9 cellular contexts compared by ENCODE assay signal in genomic region chr2:231785413-231785812, GRCh38. TPM values are rescaled to one million over a fixed set of nuclear protein-coding genes. Genes with fewer than 3 reads are reported as not detected.
A peak's percentile ranks its signal among the peaks of the same experiment; 100 is the strongest.
DNase-seq lines count a peak whose midpoint lies in the region; ATAC-seq and TF ChIP-seq lines count a peak whose summit lies in the region.
"Had no signal": no experiment of that assay in that cellular context is flagged by ENCODE, and none has a peak within 500 bp of the region (broad histone marks: within the 10 kb centered on the region; RNA-seq: fewer than 3 reads in every experiment).

No MANE protein-coding gene starts in this region.

- peak overlapping the region; percentile 79 for H3K4me3 Mint-ChIP-seq in activated naive CD4-positive, alpha-beta T cell treated with anti-CD3 and anti-CD28 coated beads, Interleukin-2, amount 10 ng/mL, durations not matched to agents 7 days and 5 days
- H3K4me3 Mint-ChIP-seq in activated B cell treated with CpG ODN at 0.5 μM for 24 hours (peak overlapping the region; percentile 92), type B pancreatic cell (peak overlapping the region; percentile 96)

- H3K4me1 Mint-ChIP-seq in activated naive CD4-positive, alpha-beta T cell treated with anti-CD3 and anti-CD28 coated beads, Interleukin-2, amount 10 ng/mL, durations not matched to agents 7 days and 5 days: peaks cover 59% of the 10 kb centered on the region
- H3K4me1 Mint-ChIP-seq in activated B cell treated with CpG ODN at 0.5 μM for 24 hours (peaks cover 60% of the 10 kb centered on the region), type B pancreatic cell (ENCODE audit: unreplicated experiment) (peaks cover 41% of the 10 kb centered on the region)

- ATAC-seq in activated B cell treated with CpG ODN at 0.5 μM for 24 hours (ENCODE audit: low read depth): no peak
- ATAC-seq in GM21447 (IDR thresholded peaks at IDR 0.05; ENCODE audit: unreplicated experiment): no peak

- TF ChIP-seq CTCF in activated B cell treated with CpG ODN at 0.5 μM for 24 hours (IDR thresholded peaks at IDR 0.05) (no peak), type B pancreatic cell (conservative IDR thresholded peaks at IDR 0.05) (no peak)

- peak overlapping the region; percentile 97 for H3K4me3 ChIP-seq in iPS-18c (ENCODE audit: insufficient read depth, low read depth, low read length)

- intact Hi-C loops in activated B cell treated with CpG ODN at 0.5 μM for 24 hours (cut with micrococcal nuclease): loop anchor here (10.0 kb wide), 1 partner anchor 731 kb away; the partner anchor contains the start of gene PSMD1

- CTCF ChIA-PET in activated naive CD4-positive, alpha-beta T cell treated with anti-CD3 and anti-CD28 coated beads, Interleukin-2, amount 10 ng/mL, durations not matched to agents 7 days and 5 days (lab: Charles Lee): interaction anchor here (1.0 to 1.9 kb wide), 6 partner anchors 10 to 607 kb away, joined by 3 to 6 read pairs (median 3); no protein-coding TSS in a partner anchor
- CTCF ChIA-PET in activated B cell treated with CpG ODN at 0.5 μM for 24 hours (lab: Charles Lee): interaction anchor here (0.9 to 2.3 kb wide), 8 partner anchors 68 to 353 kb away, joined by 3 to 7 read pairs (median 4); no protein-coding TSS in a partner anchor

- H3K27ac Mint-ChIP-seq in activated naive CD4-positive, alpha-beta T cell treated with anti-CD3 and anti-CD28 coated beads, Interleukin-2, amount 10 ng/mL, durations not matched to agents 7 days and 5 days: no peak overlapping the region
- H3K27ac Mint-ChIP-seq in activated B cell treated with CpG ODN at 0.5 μM for 24 hours (peak overlapping the region; percentile 82), type B pancreatic cell (peak overlapping the region; percentile 91)

- POLR2A ChIA-PET in activated B cell treated with CpG ODN at 0.5 μM for 24 hours (lab: Charles Lee): interaction anchor here (1.1 to 2.6 kb wide), 11 partner anchors 68 to 321 kb away, joined by 3 to 13 read pairs (median 7); partner anchors contain the start of genes DIS3L2, NCL and PTMA

- H3K36me3 Mint-ChIP-seq in activated naive CD4-positive, alpha-beta T cell treated with anti-CD3 and anti-CD28 coated beads, Interleukin-2, amount 10 ng/mL, durations not matched to agents 7 days and 5 days: peaks cover 20% of the 10 kb centered on the region
- H3K36me3 Mint-ChIP-seq in activated B cell treated with CpG ODN at 0.5 μM for 24 hours (ENCODE audit: low read depth): peaks cover 28% of the 10 kb centered on the region
- H3K36me3 Mint-ChIP-seq in type B pancreatic cell: no peaks in the 10 kb centered on the region

- DNase-seq in activated naive CD4-positive, alpha-beta T cell treated with anti-CD3 and anti-CD28 coated beads, Interleukin-2, amount 10 ng/mL, durations not matched to agents 7 days and 5 days: no peak
- no peak for DNase-seq in activated naive CD4-positive, alpha-beta T cell treated with anti-CD3 and anti-CD28 coated beads, Interleukin-2, amount 50 U/mL, for 16 hours
- no peak for DNase-seq in activated B cell treated with CpG ODN at 0.5 μM for 24 hours
- no peak for DNase-seq in type B pancreatic cell (ENCODE audit: extremely low spot score, unreplicated experiment)
- DNase-seq in stimulated activated CD4-positive, alpha-beta T cell treated with anti-CD3 and anti-CD28 coated beads, Interleukin-15, amount 100 ng/mL, for 24 hours: no peak
- no peak for DNase-seq in hippocampal formation (lab: John Stamatoyannopoulos, UW)

- no peaks in the 10 kb centered on the region for H3K9me3 ChIP-seq in iPS-18c (ENCODE audit: control insufficient read depth, insufficient read depth, low read length)
- H3K9me3 ChIP-seq: right atrium auricular region had no signal

- H3K27me3 Mint-ChIP-seq in activated naive CD4-positive, alpha-beta T cell treated with anti-CD3 and anti-CD28 coated beads, Interleukin-2, amount 10 ng/mL, durations not matched to agents 7 days and 5 days: peaks cover 8% of the 10 kb centered on the region
- no peaks in the 10 kb centered on the region for H3K27me3 Mint-ChIP-seq in activated B cell treated with CpG ODN at 0.5 μM for 24 hours
- no peaks in the 10 kb centered on the region for H3K27me3 Mint-ChIP-seq in type B pancreatic cell

- no peaks in the 10 kb centered on the region for H3K9me3 Mint-ChIP-seq in activated naive CD4-positive, alpha-beta T cell treated with anti-CD3 and anti-CD28 coated beads, Interleukin-2, amount 10 ng/mL, durations not matched to agents 7 days and 5 days
- H3K9me3 Mint-ChIP-seq in activated B cell treated with CpG ODN at 0.5 μM for 24 hours (no peaks in the 10 kb centered on the region), type B pancreatic cell (no peaks in the 10 kb centered on the region)

RNA-seq across cellular contexts. Expression of gene COPS7B, which starts 0.8 kb away (rescaled TPM):
- total RNA-seq in activated B cell treated with CpG ODN at 0.5 μM for 24 hours (49.9 and 54.5 TPM in 2 replicates), type B pancreatic cell (ENCODE audit: low replicate concordance) (36.4 and 48.1 TPM in 2 replicates)

RNA-seq across cellular contexts. Expression of gene PDE6D, which starts 4.3 kb away (rescaled TPM):
- total RNA-seq in activated B cell treated with CpG ODN at 0.5 μM for 24 hours: 35.7 and 41.3 TPM in 2 replicates
- total RNA-seq in type B pancreatic cell (ENCODE audit: low replicate concordance): 15.3 and 24.3 TPM in 2 replicates
